ENCODE assay signal across 1 cellular context in genomic region chr6:167840526-167841179, GRCh38.
TF ChIP-seq lines count a peak whose summit lies in the region.

No MANE protein-coding gene starts in this region.

TF ChIP-seq in K562, 482 proteins besides CTCF, POLR2A, EP300 and RAD21 (continued from another document and continues in another):
- TF ChIP-seq RERE (CRISPR knock-in tag; IDR thresholded peaks at IDR 0.05; ENCODE audit: borderline replicate concordance) (no peak), ZNF3 (CRISPR knock-in tag; IDR thresholded peaks at IDR 0.05) (no peak), SP2 (IDR thresholded peaks at IDR 0.05; ENCODE audit: extremely low read depth, low read depth, low read length, poor library complexity, severe bottlenecking) (no peak), MTA2 (IDR thresholded peaks at IDR 0.05; ENCODE audit: low read depth) (0 out of 2 replicates have a peak, but pooled peaks have one; percentile 6), ILF3 (IDR thresholded peaks at IDR 0.05; ENCODE audit: borderline replicate concordance) (no peak), THRA (IDR thresholded peaks at IDR 0.05) (no peak), EGR1 (conservative IDR thresholded peaks at IDR 0.05) (no peak), SIX5 (IDR thresholded peaks at IDR 0.05; ENCODE audit: borderline replicate concordance in 1 of 2, insufficient read depth in 1 of 2, low read depth in 1 of 2, low read length in 2 of 2) (no peak), SMAD4 (CRISPR knock-in tag; conservative IDR thresholded peaks at IDR 0.05) (peak; percentile 51; the same call in 1 of the 2 replicates), GABPA (tag; conservative IDR thresholded peaks at IDR 0.05; ENCODE audit: low read depth) (no peak), MYBL2 (IDR thresholded peaks at IDR 0.05; ENCODE audit: low read depth) (no peak), MYBL2 (CRISPR knock-in tag; IDR thresholded peaks at IDR 0.05; ENCODE audit: borderline replicate concordance) (no peak), ZNF24 (IDR thresholded peaks at IDR 0.05) (peak; percentile 50; the same call in 1 of the 2 replicates), FOXA1 (IDR thresholded peaks at IDR 0.05; ENCODE audit: borderline replicate concordance) (no peak), HMGN3 (IDR thresholded peaks at IDR 0.05; ENCODE audit: borderline replicate concordance, extremely low read depth, insufficient read length, low read depth, low read length) (no peak), ZNF311 (CRISPR knock-in tag; IDR thresholded peaks at IDR 0.05) (no peak), BRD9 (IDR thresholded peaks at IDR 0.05; ENCODE audit: low read depth, partially characterized antibody) (no peak), EZH2 (IDR thresholded peaks at IDR 0.05; ENCODE audit: borderline replicate concordance, low read depth, low read length) (no peak), ZBTB43 (CRISPR knock-in tag; IDR thresholded peaks at IDR 0.05) (no peak), TRIM28 (IDR thresholded peaks at IDR 0.05) (no peak), ZNF407 (IDR thresholded peaks at IDR 0.05; ENCODE audit: low read depth) (no peak), NR2C2 (CRISPR knock-in tag; IDR thresholded peaks at IDR 0.05) (no peak), NR2C2 (tag; IDR thresholded peaks at IDR 0.05) (peak; percentile 69; the same call in 1 of the 2 replicates), NR1H2 (CRISPR knock-in tag; IDR thresholded peaks at IDR 0.05) (0 out of 2 replicates have a peak, but pooled peaks have one; percentile 21), HMG20B (CRISPR knock-in tag; IDR thresholded peaks at IDR 0.05) (no peak), HNRNPUL1 (IDR thresholded peaks at IDR 0.05; ENCODE audit: low read length) (no peak), STAT5A (IDR thresholded peaks at IDR 0.05; ENCODE audit: borderline replicate concordance, low read length) (no peak), EHMT2 (IDR thresholded peaks at IDR 0.05) (peak; percentile 51; the same call in 1 of the 2 replicates), CBX3 (IDR thresholded peaks at IDR 0.05; ENCODE audit: borderline replicate concordance in 1 of 2, low read length in 2 of 2) (no peak)
- TF ChIP-seq, protein P1, sequence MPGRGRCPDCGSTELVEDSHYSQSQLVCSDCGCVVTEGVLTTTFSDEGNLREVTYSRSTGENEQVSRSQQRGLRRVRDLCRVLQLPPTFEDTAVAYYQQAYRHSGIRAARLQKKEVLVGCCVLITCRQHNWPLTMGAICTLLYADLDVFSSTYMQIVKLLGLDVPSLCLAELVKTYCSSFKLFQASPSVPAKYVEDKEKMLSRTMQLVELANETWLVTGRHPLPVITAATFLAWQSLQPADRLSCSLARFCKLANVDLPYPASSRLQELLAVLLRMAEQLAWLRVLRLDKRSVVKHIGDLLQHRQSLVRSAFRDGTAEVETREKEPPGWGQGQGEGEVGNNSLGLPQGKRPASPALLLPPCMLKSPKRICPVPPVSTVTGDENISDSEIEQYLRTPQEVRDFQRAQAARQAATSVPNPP (IDR thresholded peaks at IDR 0.05; ENCODE audit: borderline replicate concordance, insufficient read depth, insufficient read length), result no peak
- TF ChIP-seq, protein P2, sequence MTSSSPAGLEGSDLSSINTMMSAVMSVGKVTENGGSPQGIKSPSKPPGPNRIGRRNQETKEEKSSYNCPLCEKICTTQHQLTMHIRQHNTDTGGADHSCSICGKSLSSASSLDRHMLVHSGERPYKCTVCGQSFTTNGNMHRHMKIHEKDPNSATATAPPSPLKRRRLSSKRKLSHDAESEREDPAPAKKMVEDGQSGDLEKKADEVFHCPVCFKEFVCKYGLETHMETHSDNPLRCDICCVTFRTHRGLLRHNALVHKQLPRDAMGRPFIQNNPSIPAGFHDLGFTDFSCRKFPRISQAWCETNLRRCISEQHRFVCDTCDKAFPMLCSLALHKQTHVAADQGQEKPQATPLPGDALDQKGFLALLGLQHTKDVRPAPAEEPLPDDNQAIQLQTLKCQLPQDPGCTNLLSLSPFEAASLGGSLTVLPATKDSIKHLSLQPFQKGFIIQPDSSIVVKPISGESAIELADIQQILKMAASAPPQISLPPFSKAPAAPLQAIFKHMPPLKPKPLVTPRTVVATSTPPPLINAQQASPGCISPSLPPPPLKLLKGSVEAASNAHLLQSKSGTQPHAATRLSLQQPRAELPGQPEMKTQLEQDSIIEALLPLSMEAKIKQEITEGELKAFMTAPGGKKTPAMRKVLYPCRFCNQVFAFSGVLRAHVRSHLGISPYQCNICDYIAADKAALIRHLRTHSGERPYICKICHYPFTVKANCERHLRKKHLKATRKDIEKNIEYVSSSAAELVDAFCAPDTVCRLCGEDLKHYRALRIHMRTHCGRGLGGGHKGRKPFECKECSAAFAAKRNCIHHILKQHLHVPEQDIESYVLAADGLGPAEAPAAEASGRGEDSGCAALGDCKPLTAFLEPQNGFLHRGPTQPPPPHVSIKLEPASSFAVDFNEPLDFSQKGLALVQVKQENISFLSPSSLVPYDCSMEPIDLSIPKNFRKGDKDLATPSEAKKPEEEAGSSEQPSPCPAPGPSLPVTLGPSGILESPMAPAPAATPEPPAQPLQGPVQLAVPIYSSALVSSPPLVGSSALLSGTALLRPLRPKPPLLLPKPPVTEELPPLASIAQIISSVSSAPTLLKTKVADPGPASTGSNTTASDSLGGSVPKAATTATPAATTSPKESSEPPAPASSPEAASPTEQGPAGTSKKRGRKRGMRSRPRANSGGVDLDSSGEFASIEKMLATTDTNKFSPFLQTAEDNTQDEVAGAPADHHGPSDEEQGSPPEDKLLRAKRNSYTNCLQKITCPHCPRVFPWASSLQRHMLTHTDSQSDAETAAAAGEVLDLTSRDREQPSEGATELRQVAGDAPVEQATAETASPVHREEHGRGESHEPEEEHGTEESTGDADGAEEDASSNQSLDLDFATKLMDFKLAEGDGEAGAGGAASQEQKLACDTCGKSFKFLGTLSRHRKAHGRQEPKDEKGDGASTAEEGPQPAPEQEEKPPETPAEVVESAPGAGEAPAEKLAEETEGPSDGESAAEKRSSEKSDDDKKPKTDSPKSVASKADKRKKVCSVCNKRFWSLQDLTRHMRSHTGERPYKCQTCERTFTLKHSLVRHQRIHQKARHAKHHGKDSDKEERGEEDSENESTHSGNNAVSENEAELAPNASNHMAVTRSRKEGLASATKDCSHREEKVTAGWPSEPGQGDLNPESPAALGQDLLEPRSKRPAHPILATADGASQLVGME (CRISPR knock-in tag; IDR thresholded peaks at IDR 0.05), result no peak
- TF ChIP-seq, protein P3, sequence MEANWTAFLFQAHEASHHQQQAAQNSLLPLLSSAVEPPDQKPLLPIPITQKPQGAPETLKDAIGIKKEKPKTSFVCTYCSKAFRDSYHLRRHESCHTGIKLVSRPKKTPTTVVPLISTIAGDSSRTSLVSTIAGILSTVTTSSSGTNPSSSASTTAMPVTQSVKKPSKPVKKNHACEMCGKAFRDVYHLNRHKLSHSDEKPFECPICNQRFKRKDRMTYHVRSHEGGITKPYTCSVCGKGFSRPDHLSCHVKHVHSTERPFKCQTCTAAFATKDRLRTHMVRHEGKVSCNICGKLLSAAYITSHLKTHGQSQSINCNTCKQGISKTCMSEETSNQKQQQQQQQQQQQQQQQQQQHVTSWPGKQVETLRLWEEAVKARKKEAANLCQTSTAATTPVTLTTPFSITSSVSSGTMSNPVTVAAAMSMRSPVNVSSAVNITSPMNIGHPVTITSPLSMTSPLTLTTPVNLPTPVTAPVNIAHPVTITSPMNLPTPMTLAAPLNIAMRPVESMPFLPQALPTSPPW (CRISPR knock-in tag; IDR thresholded peaks at IDR 0.05), result peak; percentile 58
